19 cellular contexts compared by ENCODE assay signal in the genomic region with DNA sequence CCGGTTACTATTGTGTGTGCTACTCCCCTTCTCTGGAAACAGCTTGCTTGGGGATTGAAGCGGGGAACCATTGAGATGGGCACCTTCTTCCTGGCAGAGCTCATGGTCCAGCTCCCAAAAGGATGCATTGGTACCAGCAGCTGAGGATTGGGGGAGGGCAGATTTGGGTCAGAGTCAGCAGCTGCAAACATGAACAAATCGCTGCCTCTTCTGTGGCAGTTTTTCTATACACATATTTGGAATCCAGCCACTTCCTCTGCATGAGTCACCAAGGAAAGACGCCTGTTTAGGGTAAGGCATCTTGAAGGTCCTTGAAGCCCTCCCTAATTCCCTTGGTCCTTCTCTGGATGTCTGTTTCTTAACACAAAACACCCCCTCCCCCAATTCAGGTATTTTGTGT.
DNase-seq lines count a peak whose midpoint lies in the region; FAIRE-seq and TF ChIP-seq lines count a peak whose summit lies in the region.
"Had no signal": no experiment of that assay in that cellular context is flagged by ENCODE, and none has a peak within 500 bp of the region (broad histone marks: within the 10 kb centered on the region; RNA-seq: fewer than 3 reads in every experiment).

No MANE protein-coding gene starts in this region.

- H3K36me3 ChIP-seq in astrocyte (ENCODE audit: insufficient read depth, low read length) (no peaks in the 10 kb centered on the region), stomach (no peaks in the 10 kb centered on the region)
- H3K36me3 ChIP-seq: spleen, uterus had no signal

- FAIRE-seq in astrocyte (lab: Jason Lieb, UNC) = no peak
- FAIRE-seq: endothelial cell of umbilical vein had no signal

- peaks cover 7% of the 10 kb centered on the region for H3K27me3 Mint-ChIP-seq in astrocyte (ENCODE audit: low read depth, unreplicated experiment)
- H3K27me3 Mint-ChIP-seq: activated naive CD8-positive, alpha-beta T cell treated with anti-CD3 and anti-CD28 coated beads for 36 hours; stimulated activated naive CD8-positive, alpha-beta T cell treated with anti-CD3 and anti-CD28 coated beads, Interleukin-15, Interleukin-2, amounts not matched to agents 100 ng/mL and 50 ng/mL, for 24 hours had no signal

- intact Hi-C loops in stomach (cut with DNase I; ENCODE audit: low total_unique reads) = no loop called here

- no peak overlapping the region for H3K4me2 ChIP-seq in astrocyte (ENCODE audit: low read length)

- no peaks in the 10 kb centered on the region for H3K79me2 ChIP-seq in astrocyte (ENCODE audit: insufficient read depth, low read length)
- H3K79me2 ChIP-seq: parathyroid adenoma had no signal

- TF ChIP-seq CTCF in astrocyte (IDR thresholded peaks at IDR 0.05; ENCODE audit: insufficient read depth, low read depth, low read length) = no peak
- TF ChIP-seq CTCF in stomach (IDR thresholded peaks at IDR 0.05) = no peak

- no peaks in the 10 kb centered on the region for H4K20me1 ChIP-seq in astrocyte (ENCODE audit: insufficient read depth, low read length)

- DNase-seq in COR-L47 (lab: John Stamatoyannopoulos, UW) (peak; percentile 7), HT1080 (ENCODE audit: low read depth) (peak; percentile 45), astrocyte (ENCODE audit: low read depth) (peak; percentile 23), islet precursor cell (peak; percentile 81), stomach (no peak), HuH-7.5 (ENCODE audit: low spot score) (no peak), G401 (ENCODE audit: low spot score) (no peak), GM19240 (ENCODE audit: insufficient read length, low spot score) (no peak)
- DNase-seq: activated CD4-positive, alpha-beta T cell treated with anti-CD3 and anti-CD28 coated beads, Interleukin-2, amount 50 U/mL, for 1 hour; activated naive CD8-positive, alpha-beta T cell treated with anti-CD3 and anti-CD28 coated beads for 36 hours; NCI-H2107; NK-92 treated with Interleukin-12 subunit alpha and Interleukin-12 subunit beta, amount 100 ng/mL, for 24 hours; SHP77 treated with DMSO at 0.1 percent for 48 hours; spleen; uterus had no signal

- H3K4me1 ChIP-seq in astrocyte (ENCODE audit: insufficient read depth, low read length) = peaks cover 6% of the 10 kb centered on the region
- peaks cover 0 to 3% (median 0%) of the 10 kb centered on the region in 4 donors for H3K4me1 ChIP-seq in stomach
- H3K4me1 ChIP-seq: parathyroid adenoma, uterus had no signal

- H2AFZ ChIP-seq in astrocyte (ENCODE audit: low read depth, low read length) = no peak overlapping the region
- H2AFZ ChIP-seq: parathyroid adenoma had no signal

- in situ Hi-C loops in G401 (cut with HindIII; ENCODE audit: low sequenced_read_pairs) = no loop called here

- H3K4me3 ChIP-seq in astrocyte (ENCODE audit: insufficient read depth, low read depth, low read length) = no peak overlapping the region
- H3K4me3 ChIP-seq in stomach = no peak overlapping the region
- H3K4me3 ChIP-seq: spleen, uterus had no signal

- no peaks in the 10 kb centered on the region for H3K27me3 ChIP-seq in astrocyte (ENCODE audit: insufficient read depth, low read length)
- H3K27me3 ChIP-seq in stomach = no peaks in the 10 kb centered on the region
- H3K27me3 ChIP-seq: uterus had no signal

- H3K4me1 Mint-ChIP-seq in astrocyte (ENCODE audit: low read depth, unreplicated experiment) = no peaks in the 10 kb centered on the region
- H3K4me1 Mint-ChIP-seq: activated naive CD8-positive, alpha-beta T cell treated with anti-CD3 and anti-CD28 coated beads for 36 hours had no signal

- 39 to 54% (median 44%) methylated on average over 4 of the region's 4 CpGs for WGBS in stomach, 5 donors

- no peak for TF ChIP-seq POLR2A in stomach (IDR thresholded peaks at IDR 0.05)

- H3K9me3 ChIP-seq in astrocyte (ENCODE audit: insufficient read depth, low read depth, low read length) (no peaks in the 10 kb centered on the region), stomach (no peaks in the 10 kb centered on the region)
- H3K9me3 ChIP-seq: spleen, uterus had no signal

- H3K27ac Mint-ChIP-seq in astrocyte (ENCODE audit: unreplicated experiment) = no peak overlapping the region
- H3K27ac Mint-ChIP-seq: activated naive CD8-positive, alpha-beta T cell treated with anti-CD3 and anti-CD28 coated beads for 36 hours; stimulated activated naive CD8-positive, alpha-beta T cell treated with anti-CD3 and anti-CD28 coated beads, Interleukin-15, Interleukin-2, amounts not matched to agents 100 ng/mL and 50 ng/mL, for 24 hours; T-helper 2 cell treated with Interferon-gamma antibody and Interleukin-4, amounts not matched to agents 5 μg/mL and 100 μg/mL, for 36 hours had no signal

- no peak overlapping the region for H3K4me3 Mint-ChIP-seq in astrocyte (ENCODE audit: unreplicated experiment)
- H3K4me3 Mint-ChIP-seq: activated naive CD8-positive, alpha-beta T cell treated with anti-CD3 and anti-CD28 coated beads for 36 hours; stimulated activated naive CD8-positive, alpha-beta T cell treated with anti-CD3 and anti-CD28 coated beads, Interleukin-15, Interleukin-2, amounts not matched to agents 100 ng/mL and 50 ng/mL, for 24 hours; T-helper 2 cell treated with Interferon-gamma antibody and Interleukin-4, amounts not matched to agents 5 μg/mL and 100 μg/mL, for 36 hours had no signal

- H3K9ac ChIP-seq in astrocyte (ENCODE audit: low read length) = no peak overlapping the region
- H3K9ac ChIP-seq: parathyroid adenoma had no signal

- H3K9me3 Mint-ChIP-seq in astrocyte (ENCODE audit: unreplicated experiment) = no peaks in the 10 kb centered on the region
- H3K9me3 Mint-ChIP-seq: stimulated activated naive CD8-positive, alpha-beta T cell treated with anti-CD3 and anti-CD28 coated beads, Interleukin-15, Interleukin-2, amounts not matched to agents 100 ng/mL and 50 ng/mL, for 24 hours; T-helper 2 cell treated with Interferon-gamma antibody and Interleukin-4, amounts not matched to agents 5 μg/mL and 100 μg/mL, for 36 hours had no signal

- no peak for TF ChIP-seq EP300 in stomach (IDR thresholded peaks at IDR 0.05)

- no peaks in the 10 kb centered on the region for H3K36me3 Mint-ChIP-seq in astrocyte (ENCODE audit: low read depth, unreplicated experiment)
- H3K36me3 Mint-ChIP-seq: activated naive CD8-positive, alpha-beta T cell treated with anti-CD3 and anti-CD28 coated beads for 36 hours had no signal

- H3K27ac ChIP-seq in astrocyte (ENCODE audit: low read depth, low read length) (no peak overlapping the region), stomach (no peak overlapping the region)
- H3K27ac ChIP-seq: parathyroid adenoma, spleen, uterus had no signal

Comparison
In these comparisons a context has a peak if more than half of its experiments do, and no peak if none do; other contexts are left out.
1. DNase-seq: peak in COR-L47 (single experiment), HT1080 (single experiment), astrocyte (single experiment) and islet precursor cell (single experiment); none in stomach (single experiment), HuH-7.5 (single experiment), G401 (single experiment) and GM19240 (single experiment).